1 cellular context compared by ENCODE assay signal in genomic region chr5:112381521-112381920, GRCh38.
TF ChIP-seq lines count a peak whose summit lies in the region.

No MANE protein-coding gene starts in this region.

TF ChIP-seq in HepG2, 621 proteins besides CTCF, POLR2A, EP300 and RAD21:
- TF ChIP-seq ARID5B (CRISPR knock-in tag; IDR thresholded peaks at IDR 0.05) (no peak), TCF7L2 (IDR thresholded peaks at IDR 0.05; ENCODE audit: low read depth, low read length) (no peak), NAIF1 (CRISPR knock-in tag; IDR thresholded peaks at IDR 0.05; ENCODE audit: borderline replicate concordance) (no peak), ZNF235 (CRISPR knock-in tag; IDR thresholded peaks at IDR 0.05; ENCODE audit: borderline replicate concordance) (no peak), RARG (CRISPR knock-in tag; IDR thresholded peaks at IDR 0.05; ENCODE audit: low read depth) (no peak), SYNCRIP (IDR thresholded peaks at IDR 0.05; ENCODE audit: insufficient read depth, low read depth, low read length) (no peak), ZNF777 (CRISPR knock-in tag; IDR thresholded peaks at IDR 0.05) (no peak), ZBTB38 (CRISPR knock-in tag; IDR thresholded peaks at IDR 0.05) (no peak)
